20 cellular contexts compared by ENCODE assay signal in the genomic region with DNA sequence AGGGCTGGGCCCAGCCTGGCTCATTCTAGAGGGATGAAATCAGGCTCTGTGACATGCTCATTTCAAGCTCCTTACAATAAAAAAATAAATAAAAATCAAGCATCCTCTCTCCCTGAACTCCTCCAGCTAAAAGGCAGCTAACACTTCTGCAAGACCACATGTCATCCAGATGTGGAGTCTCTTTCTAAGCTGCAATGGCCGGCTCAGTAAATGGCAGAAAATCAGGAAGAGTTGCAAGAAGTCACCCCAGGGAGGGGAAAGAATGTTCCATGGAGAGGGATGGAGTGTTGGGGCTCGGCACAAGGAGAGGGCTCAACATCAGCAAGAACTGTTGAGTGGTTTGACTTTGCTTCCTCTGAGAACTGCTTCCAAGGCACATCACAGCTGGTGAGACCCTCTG.
A peak's percentile ranks its signal among the peaks of the same experiment; 100 is the strongest.
DNase-seq lines count a peak whose midpoint lies in the region; ATAC-seq and TF ChIP-seq lines count a peak whose summit lies in the region.
"Had no signal": no experiment of that assay in that cellular context is flagged by ENCODE, and none has a peak within 500 bp of the region (broad histone marks: within the 10 kb centered on the region; RNA-seq: fewer than 3 reads in every experiment).

No MANE protein-coding gene starts in this region.

- no peaks in the 10 kb centered on the region for H3K9me3 Mint-ChIP-seq in activated CD4-positive, alpha-beta T cell treated with anti-CD3 and anti-CD28 coated beads, Interleukin-2, amount 10 ng/mL, durations not matched to agents 24 days and 14 days
- H3K9me3 Mint-ChIP-seq: CD8-positive, alpha-beta T cell had no signal

- no peak overlapping the region for H3K27ac Mint-ChIP-seq in activated CD4-positive, alpha-beta T cell treated with anti-CD3 and anti-CD28 coated beads, Interleukin-2, amount 10 ng/mL, durations not matched to agents 24 days and 14 days
- H3K27ac Mint-ChIP-seq: B cell; CD8-positive, alpha-beta T cell had no signal

- no peak overlapping the region for H3K27ac ChIP-seq in right cardiac atrium (ENCODE audit: low read length)
- H3K27ac ChIP-seq: A549, BLaER1, C4-2B had no signal

- H3K4me1 Mint-ChIP-seq in activated CD4-positive, alpha-beta T cell treated with anti-CD3 and anti-CD28 coated beads, Interleukin-2, amount 10 ng/mL, durations not matched to agents 24 days and 14 days, result peaks cover 3% of the 10 kb centered on the region

- ATAC-seq in Right ventricle myocardium inferior (peak; percentile 59), right cardiac atrium (no peak), left lobe of liver (no peak)
- ATAC-seq: A549; CD8-positive, alpha-beta T cell had no signal

- WGBS in right cardiac atrium, result 66% methylated on average over 2 of the region's 2 CpGs

- DNase-seq in Right ventricle myocardium inferior (ENCODE audit: missing footprints) (no peak), right cardiac atrium (no peak), AG10803 (ENCODE audit: low read depth) (peak; percentile 37), HFF-Myc (ENCODE audit: extremely low read depth, low read depth) (peak; percentile 66), fibroblast of peridontal ligament (ENCODE audit: extremely low read depth) (peak; percentile 29), left lobe of liver (ENCODE audit: low spot score) (no peak)
- no peak for DNase-seq in activated CD4-positive, alpha-beta T cell treated with anti-CD3 and anti-CD28 coated beads, Interleukin-2, amount 10 ng/mL, durations not matched to agents 24 days and 14 days
- DNase-seq in stimulated activated CD4-positive, alpha-beta T cell treated with anti-CD3 and anti-CD28 coated beads, Interleukin-4, amount 100 ng/mL, for 4 hours, result no peak
- DNase-seq: 8988T; ACHN; Caco-2; CD4-positive, CD25-positive, alpha-beta regulatory T cell; CD8-positive, alpha-beta T cell; GF-D8; GOT3 had no signal

- no peaks in the 10 kb centered on the region for H3K27me3 Mint-ChIP-seq in activated CD4-positive, alpha-beta T cell treated with anti-CD3 and anti-CD28 coated beads, Interleukin-2, amount 10 ng/mL, durations not matched to agents 24 days and 14 days
- H3K27me3 Mint-ChIP-seq: B cell had no signal

- H3K4me3 ChIP-seq in right cardiac atrium (ENCODE audit: low read length), result no peak overlapping the region
- no peak overlapping the region for H3K4me3 ChIP-seq in AG10803 (ENCODE audit: low read length)
- H3K4me3 ChIP-seq in HFF-Myc (replicated peaks; ENCODE audit: low read depth, low read length), result no peak overlapping the region
- H3K4me3 ChIP-seq: A549, BLaER1, HAP-1 had no signal

- H3K9me3 ChIP-seq in right cardiac atrium (ENCODE audit: control insufficient read depth, low read length), result no peaks in the 10 kb centered on the region
- H3K9me3 ChIP-seq: A549, BLaER1, Caco-2 had no signal

- intact Hi-C loops in Right ventricle myocardium inferior (cut with DNase I), result no loop called here
- intact Hi-C loops in right cardiac atrium (cut with DNase I), result no loop called here
- intact Hi-C loops in activated CD4-positive, alpha-beta T cell treated with anti-CD3 and anti-CD28 coated beads, Interleukin-2, amount 10 ng/mL, durations not matched to agents 24 days and 14 days (cut with micrococcal nuclease), result no loop called here

- H3K36me3 Mint-ChIP-seq in activated CD4-positive, alpha-beta T cell treated with anti-CD3 and anti-CD28 coated beads, Interleukin-2, amount 10 ng/mL, durations not matched to agents 24 days and 14 days (ENCODE audit: low read depth), result no peaks in the 10 kb centered on the region
- H3K36me3 Mint-ChIP-seq: CD4-positive, CD25-positive, alpha-beta regulatory T cell; CD8-positive, alpha-beta T cell had no signal

- H3K4me3 Mint-ChIP-seq in activated CD4-positive, alpha-beta T cell treated with anti-CD3 and anti-CD28 coated beads, Interleukin-2, amount 10 ng/mL, durations not matched to agents 24 days and 14 days, result no peak overlapping the region
- H3K4me3 Mint-ChIP-seq: B cell; CD4-positive, CD25-positive, alpha-beta regulatory T cell; CD8-positive, alpha-beta T cell had no signal

- H3K4me1 ChIP-seq in right cardiac atrium (ENCODE audit: control insufficient read depth, insufficient read depth, low read length), result no peaks in the 10 kb centered on the region
- H3K4me1 ChIP-seq: A549, BLaER1, Caco-2, HAP-1 had no signal

- TF ChIP-seq CTCF in AG10803 (conservative IDR thresholded peaks at IDR 0.05; ENCODE audit: low read length) (no peak), HFF-Myc (IDR thresholded peaks at IDR 0.05; ENCODE audit: low read depth, low read length, missing control alignments) (no peak)

- H3K27me3 ChIP-seq in right cardiac atrium (ENCODE audit: control insufficient read depth, insufficient read depth), result no peaks in the 10 kb centered on the region
- H3K27me3 ChIP-seq: BLaER1 had no signal

Comparison
In these comparisons a context has a peak if more than half of its experiments do, and no peak if none do; other contexts are left out.
1. DNase-seq: peak in AG10803 (single experiment), HFF-Myc (single experiment) and fibroblast of peridontal ligament (single experiment); none in Right ventricle myocardium inferior (single experiment), right cardiac atrium (0 of 3), activated CD4-positive, alpha-beta T cell treated with anti-CD3 and anti-CD28 coated beads, Interleukin-2, amount 10 ng/mL, durations not matched to agents 24 days and 14 days (single experiment), stimulated activated CD4-positive, alpha-beta T cell treated with anti-CD3 and anti-CD28 coated beads, Interleukin-4, amount 100 ng/mL, for 4 hours (0 of 2) and left lobe of liver (single experiment).